Comparison of ENCODE assay signal across 8 cellular contexts in the genomic region with DNA sequence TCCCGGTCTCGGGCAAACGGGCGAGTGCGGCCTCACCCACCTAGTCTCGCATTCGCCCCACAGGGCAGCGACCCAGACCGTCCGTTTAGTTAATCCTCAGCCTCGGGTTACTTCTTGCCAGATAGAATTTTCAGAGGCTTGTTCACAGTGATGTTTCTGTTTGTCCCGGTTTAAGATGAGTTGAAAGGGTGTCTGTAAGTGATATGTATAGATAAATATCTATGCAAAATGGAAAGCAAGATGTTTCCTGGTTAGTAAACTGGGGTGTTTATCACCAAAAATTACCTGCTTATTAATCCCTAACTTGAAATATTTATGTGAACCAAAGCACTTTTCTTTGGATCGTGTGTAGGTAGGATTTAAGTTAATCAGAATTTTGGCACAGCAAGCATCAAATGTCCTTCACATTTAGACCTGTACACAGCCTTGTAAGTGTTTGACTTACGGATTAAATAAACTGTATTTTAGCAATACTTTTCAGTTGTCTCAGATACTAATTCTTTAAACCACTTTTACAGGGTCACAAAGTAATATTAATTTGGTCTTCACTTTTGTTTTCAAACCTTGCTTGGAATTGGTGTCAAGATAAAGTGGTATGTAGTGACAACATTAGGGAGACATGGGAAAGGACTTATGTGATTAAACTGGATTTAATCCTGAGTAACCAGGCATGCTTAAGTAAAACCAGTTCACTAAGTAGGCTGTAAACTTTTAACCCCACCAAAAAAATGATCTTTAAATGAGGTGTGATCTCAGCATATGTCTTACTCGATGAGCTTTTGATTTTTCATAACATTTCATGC. TPM values are rescaled to one million over a fixed set of nuclear protein-coding genes. Genes with fewer than 3 reads are reported as not detected.
A peak's percentile ranks its signal among the peaks of the same experiment; 100 is the strongest.
DNase-seq lines count a peak whose midpoint lies in the region; ATAC-seq and TF ChIP-seq lines count a peak whose summit lies in the region.

No MANE protein-coding gene starts in this region.

- peaks cover 0 to 38% (median 10%) of the 10 kb centered on the region in 4 donors for H3K4me1 ChIP-seq in right lobe of liver
- peaks cover 0 to 41% (median 19%) of the 10 kb centered on the region in 4 donors for H3K4me1 ChIP-seq in tibial nerve

- WGBS in right lobe of liver (ENCODE audit: insufficient coverage, low coverage, low lambda C conversion rate, missing lambda C conversion rate) = under 1% methylated on average over 15 of the region's 15 CpGs
- WGBS in tibial nerve, 2 donors = 1 to 2% methylated on average over 15 of the region's 15 CpGs

- no peak for TF ChIP-seq EP300 in tibial nerve (IDR thresholded peaks at IDR 0.05)

- H3K9me3 ChIP-seq in right lobe of liver (no peaks in the 10 kb centered on the region), tibial nerve (no peaks in the 10 kb centered on the region)

- intact Hi-C loops in right lobe of liver (cut with DNase I) = no loop called here

- H3K27me3 ChIP-seq in right lobe of liver = no peaks in the 10 kb centered on the region
- no peaks in the 10 kb centered on the region for H3K27me3 ChIP-seq in tibial nerve

- DNase-seq in G401 (ENCODE audit: low spot score) (peak; percentile 28), NAMALWA (ENCODE audit: low spot score) (peak; percentile 73), brain pericyte (ENCODE audit: low read depth, low spot score) (peak; percentile 5), right lobe of liver (no peak), tibial nerve (ENCODE audit: low spot score in 2 of 2) (no peak), GM10248 (ENCODE audit: extremely low spot score) (no peak)
- no peak for DNase-seq in effector CD8-positive, alpha-beta T cell (lab: John Stamatoyannopoulos, UW)
- no peak for DNase-seq in stimulated activated naive CD4-positive, alpha-beta T cell (lab: John Stamatoyannopoulos, UW)

- TF ChIP-seq CTCF in right lobe of liver (IDR thresholded peaks at IDR 0.05) (no peak), tibial nerve (IDR thresholded peaks at IDR 0.05) (no peak), GM10248 (IDR thresholded peaks at IDR 0.05; ENCODE audit: control extremely low read depth, extremely low read depth, low read depth, missing control alignments) (no peak)

- peak in 1 of 4 donors; percentile 53 for ATAC-seq in right lobe of liver

- peak overlapping the region; percentile 98 for H3K27ac ChIP-seq in right lobe of liver
- peak overlapping the region; percentile 88 to 99 (median 96) for H3K27ac ChIP-seq in tibial nerve

- in situ Hi-C loops in G401 (cut with HindIII; ENCODE audit: low sequenced_read_pairs) = no loop called here

- H3K4me3 ChIP-seq in right lobe of liver (peak overlapping the region; percentile 81 to 94 (median 92)), tibial nerve (peak overlapping the region; percentile 56 to 77 (median 74))

- no peaks in the 10 kb centered on the region for H3K36me3 ChIP-seq in right lobe of liver
- H3K36me3 ChIP-seq in tibial nerve = peaks cover 0 to 9% (median 0%) of the 10 kb centered on the region in 3 donors

- POLR2A ChIA-PET in GM10248 (lab: Yijun Ruan, JAX) = no interaction called here

- CTCF ChIA-PET in GM10248 (lab: Yijun Ruan, JAX) = no interaction called here

- TF ChIP-seq POLR2A in right lobe of liver (IDR thresholded peaks at IDR 0.05) = no peak
- no peak for TF ChIP-seq POLR2A in tibial nerve (IDR thresholded peaks at IDR 0.05)

RNA-seq across cellular contexts. Expression of gene ZNF326, which starts 0.9 kb away (rescaled TPM):
- 4.2 and 8.0 TPM in 2 replicates for total RNA-seq in G401 (2014; rRNA removed; shearing (Covaris generic))
- 10 to 100 TPM in 5 of 6 experiments, 1 to 10 TPM in 1; 9.5 to 13.8 (median 10.5) TPM for total RNA-seq in right lobe of liver
- 10 to 100 TPM; 16.5 to 27.4 (median 24.2) TPM for total RNA-seq in tibial nerve

Comparison
In these comparisons a context has a peak if more than half of its experiments do, and no peak if none do; other contexts are left out.
1. DNase-seq: peak in G401 (single experiment), NAMALWA (single experiment) and brain pericyte (single experiment); none in right lobe of liver (0 of 3), tibial nerve (0 of 2), GM10248 (single experiment), effector CD8-positive, alpha-beta T cell (single experiment) and stimulated activated naive CD4-positive, alpha-beta T cell (0 of 6).